Comparison of ENCODE assay signal across 8 cellular contexts in the genomic region with DNA sequence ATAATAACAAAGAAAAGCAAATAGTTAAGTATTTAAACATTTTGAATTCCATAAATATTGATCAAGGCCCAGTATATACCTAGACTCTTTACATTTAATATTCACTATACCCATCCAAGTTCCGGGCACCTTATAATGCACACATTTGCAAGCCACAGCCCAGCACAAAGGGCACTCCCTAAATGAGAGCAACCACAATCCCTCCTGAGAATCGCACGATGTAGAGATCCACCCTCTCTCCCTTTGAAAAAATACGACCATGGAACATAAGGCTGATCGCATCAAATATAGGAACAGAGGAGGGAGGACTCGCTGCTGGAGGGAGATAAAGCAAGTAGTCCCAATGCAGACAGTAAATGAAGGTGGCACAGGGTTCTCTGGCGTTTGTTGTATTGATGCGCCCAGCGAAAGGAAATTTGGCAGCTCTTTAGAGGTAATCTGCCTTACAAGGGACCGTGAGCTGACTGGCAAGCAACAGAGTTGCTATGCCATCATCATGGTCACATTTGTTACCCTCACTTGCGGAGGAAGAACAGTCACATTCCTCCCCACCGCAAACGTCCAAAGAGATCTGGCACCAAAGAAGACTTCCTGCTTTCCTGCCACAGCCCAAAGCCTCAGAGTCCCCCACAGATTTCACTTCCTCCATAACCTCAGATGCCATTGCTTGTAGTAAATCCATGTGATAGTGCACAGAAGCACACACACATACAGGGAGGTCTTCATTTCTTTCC. TPM values are rescaled to one million over a fixed set of nuclear protein-coding genes. Genes with fewer than 3 reads are reported as not detected.
DNase-seq lines count a peak whose midpoint lies in the region; ATAC-seq lines count a peak whose summit lies in the region.

No MANE protein-coding gene starts in this region.

- H3K9me2 ChIP-seq in GM23248 (ENCODE audit: insufficient read depth), result no peaks in the 10 kb centered on the region

- peak overlapping the region; percentile 55 to 71 (median 62); a peak in 20 of 22 replicates for H3K9ac ChIP-seq in BLaER1 treated with 17β-estradiol and CSF1 and Interleukin-3, amounts not matched to agents 10 nM and 100 nM
- H3K9ac ChIP-seq in GM23248, result no peak overlapping the region

- H3K4me1 ChIP-seq in BLaER1 treated with 17β-estradiol and CSF1 and Interleukin-3, amounts not matched to agents 10 nM and 100 nM, result peaks cover 27 to 35% (median 30%) of the 10 kb centered on the region in 10 experiments
- H3K4me1 ChIP-seq in GM23248 (ENCODE audit: insufficient read depth), result no peaks in the 10 kb centered on the region

- no peak overlapping the region for H2AFZ ChIP-seq in GM23248

- H3K4me3 Mint-ChIP-seq in T-helper 2 cell treated with Interferon-gamma antibody and Interleukin-4, amounts not matched to agents 5 μg/mL and 100 μg/mL, for 36 hours, result no peak overlapping the region

- peaks cover 0 to 22% (median 0%) of the 10 kb centered on the region in 11 experiments; a peak in 3 of 22 replicates for H3K27me3 ChIP-seq in BLaER1 treated with 17β-estradiol and CSF1 and Interleukin-3, amounts not matched to agents 10 nM and 100 nM
- peaks cover 20% of the 10 kb centered on the region for H3K27me3 ChIP-seq in GM23248 (replicated peaks; ENCODE audit: insufficient read depth)

- H3K9me3 Mint-ChIP-seq in T-helper 2 cell treated with Interferon-gamma antibody and Interleukin-4, amounts not matched to agents 5 μg/mL and 100 μg/mL, for 36 hours, result no peaks in the 10 kb centered on the region

- H3K27me3 Mint-ChIP-seq in T-helper 2 cell treated with Interferon-gamma antibody and Interleukin-4, amounts not matched to agents 5 μg/mL and 100 μg/mL, for 36 hours (ENCODE audit: low read depth), result peaks cover 16% of the 10 kb centered on the region

- in situ Hi-C loops in GM23248 (cut with MboI), result no loop called here

- H3K4me3 ChIP-seq in BLaER1 treated with 17β-estradiol and CSF1 and Interleukin-3, amounts not matched to agents 10 nM and 100 nM, result peak overlapping the region; percentile 27 to 57 (median 49); a peak in 14 of 20 replicates
- H3K4me3 ChIP-seq in GM23248, result no peak overlapping the region

- H3K36me3 ChIP-seq in BLaER1 treated with 17β-estradiol and CSF1 and Interleukin-3, amounts not matched to agents 10 nM and 100 nM, result no peaks in the 10 kb centered on the region
- H3K36me3 ChIP-seq in GM23248 (ENCODE audit: low read depth), result no peaks in the 10 kb centered on the region

- H4K20me1 ChIP-seq in BLaER1 treated with 17β-estradiol and CSF1 and Interleukin-3, amounts not matched to agents 10 nM and 100 nM, result no peaks in the 10 kb centered on the region
- no peaks in the 10 kb centered on the region for H4K20me1 ChIP-seq in GM23248 (ENCODE audit: insufficient read depth)

- peak overlapping the region; percentile 65 to 78 (median 70) for H3K27ac ChIP-seq in BLaER1 treated with 17β-estradiol and CSF1 and Interleukin-3, amounts not matched to agents 10 nM and 100 nM
- no peak overlapping the region for H3K27ac ChIP-seq in GM23248

- peaks cover 8% of the 10 kb centered on the region for H3K4me1 Mint-ChIP-seq in T-helper 2 cell treated with Interferon-gamma antibody and Interleukin-4, amounts not matched to agents 5 μg/mL and 100 μg/mL, for 36 hours (ENCODE audit: low read depth)

- H3K79me2 ChIP-seq in GM23248 (ENCODE audit: insufficient read depth), result no peaks in the 10 kb centered on the region

- DNase-seq in T-helper 2 cell treated with Interferon-gamma antibody and Interleukin-4, amounts not matched to agents 5 μg/mL and 100 μg/mL, for 36 hours (ENCODE audit: low spot score), result peak; percentile 11
- DNase-seq in pons (ENCODE audit: low spot score) (peak; percentile 82), NCI-H128 (lab: John Stamatoyannopoulos, UW; ENCODE audit: unreplicated experiment) (no peak), T-helper 9 cell (no peak), GM23248 (no peak)

- H3F3A ChIP-seq in GM23248 (ENCODE audit: insufficient read depth), result no peaks in the 10 kb centered on the region

- H3K36me3 Mint-ChIP-seq in T-helper 2 cell treated with Interferon-gamma antibody and Interleukin-4, amounts not matched to agents 5 μg/mL and 100 μg/mL, for 36 hours (ENCODE audit: low read depth), result no peaks in the 10 kb centered on the region

- H3K4me2 ChIP-seq in BLaER1 treated with 17β-estradiol and CSF1 and Interleukin-3, amounts not matched to agents 10 nM and 100 nM, result peak overlapping the region; percentile 78 to 94 (median 89)
- H3K4me2 ChIP-seq in GM23248 (ENCODE audit: unreplicated experiment), result no peak overlapping the region

- peaks cover 0 to 6% (median under 1%) of the 10 kb centered on the region in 11 experiments; a peak in 5 of 22 replicates for H3K9me3 ChIP-seq in BLaER1 treated with 17β-estradiol and CSF1 and Interleukin-3, amounts not matched to agents 10 nM and 100 nM (replicated peaks in 1 of 11)
- H3K9me3 ChIP-seq in GM23248 (ENCODE audit: low read depth), result no peaks in the 10 kb centered on the region

- WGBS in GM23248 (ENCODE audit: low coverage in 1 of 2, low lambda C conversion rate in 2 of 2, missing lambda C conversion rate in 2 of 2), 2 experiments, result 50 to 56% methylated on average over 13 of the region's 13 CpGs

- H3K27ac Mint-ChIP-seq in T-helper 2 cell treated with Interferon-gamma antibody and Interleukin-4, amounts not matched to agents 5 μg/mL and 100 μg/mL, for 36 hours, result no peak overlapping the region

- peak; percentile 93 for ATAC-seq in GM18909 (IDR thresholded peaks at IDR 0.05; ENCODE audit: poor library complexity, unreplicated experiment)
- ATAC-seq in HG03108 (IDR thresholded peaks at IDR 0.05; ENCODE audit: unreplicated experiment), result peak; percentile 84

RNA-seq across cellular contexts. Expression of a gene that starts 16.1 kb away (rescaled TPM):
- total RNA-seq in GM23248 (2014; rRNA removed; shearing (Covaris generic)), result not detected in 2 replicates
- not detected in 2 replicates for polyA plus RNA-seq in GM23248 (2016; fragmentation: Nextera tagmentation; extraction: Ambion mirVana)

RNA-seq across cellular contexts. Expression of a gene that starts 22.5 kb away (rescaled TPM):
- not detected in 2 replicates for total RNA-seq in GM23248 (2014; rRNA removed; shearing (Covaris generic))
- polyA plus RNA-seq in GM23248 (2016; fragmentation: Nextera tagmentation; extraction: Ambion mirVana), result not detected in 2 replicates

RNA-seq across cellular contexts. Expression of a gene that starts 57.5 kb away (rescaled TPM):
- 119 and 132 TPM in 2 replicates for total RNA-seq in GM23248 (2014; rRNA removed; shearing (Covaris generic))
- 149 and 153 TPM in 2 replicates for polyA plus RNA-seq in GM23248 (2016; fragmentation: Nextera tagmentation; extraction: Ambion mirVana)

Comparison
In these comparisons a context has a peak if more than half of its experiments do, and no peak if none do; other contexts are left out.
1. DNase-seq: peak in T-helper 2 cell treated with Interferon-gamma antibody and Interleukin-4, amounts not matched to agents 5 μg/mL and 100 μg/mL, for 36 hours (single experiment) and pons (single experiment); none in NCI-H128 (single experiment), T-helper 9 cell (single experiment) and GM23248 (single experiment).